8 cellular contexts compared by ENCODE assay signal in genomic region chr2:147331790-147332419, GRCh38.
A peak's percentile ranks its signal among the peaks of the same experiment; 100 is the strongest.
DNase-seq lines count a peak whose midpoint lies in the region; ATAC-seq and TF ChIP-seq lines count a peak whose summit lies in the region.

No MANE protein-coding gene starts in this region.

- intact Hi-C loops in gastrocnemius medialis (cut with DNase I; ENCODE audit: low total_unique reads): loop anchor here (1.0 to 5.0 kb wide), 2 partner anchors 249 to 600 kb away; no protein-coding TSS in a partner anchor

- H3K27me3 ChIP-seq in SJCRH30: no peaks in the 10 kb centered on the region
- no peaks in the 10 kb centered on the region for H3K27me3 ChIP-seq in gastrocnemius medialis

- H3K9me3 ChIP-seq in SJCRH30 (replicated peaks) (no peaks in the 10 kb centered on the region), gastrocnemius medialis (no peaks in the 10 kb centered on the region)

- TF ChIP-seq CTCF in epithelial cell of proximal tubule (conservative IDR thresholded peaks at IDR 0.05; ENCODE audit: low read depth, low read length): peak; percentile 84
- TF ChIP-seq CTCF in gastrocnemius medialis (IDR thresholded peaks at IDR 0.05 in 4 of 5, conservative IDR thresholded peaks at IDR 0.05 in 1 of 5): peak in 3 of 5 experiments; percentile 20 to 52 (median 51)

- H3K36me3 ChIP-seq in SJCRH30 (no peaks in the 10 kb centered on the region), gastrocnemius medialis (no peaks in the 10 kb centered on the region)

- no peak overlapping the region for H3K4me3 ChIP-seq in SJCRH30
- no peak overlapping the region for H3K4me3 ChIP-seq in epithelial cell of proximal tubule (ENCODE audit: low read depth, low read length)
- no peak overlapping the region for H3K4me3 ChIP-seq in gastrocnemius medialis

- DNase-seq in AG20443 (ENCODE audit: low spot score) (peak; percentile 21), SJCRH30 (peak; percentile 26 to 62), epithelial cell of proximal tubule (ENCODE audit: low read depth) (no peak), gastrocnemius medialis (no peak), retina (no peak), putamen (ENCODE audit: low spot score) (no peak)

- peaks cover 3% of the 10 kb centered on the region; the same call in 1 of the 2 replicates for H3K4me1 ChIP-seq in SJCRH30
- no peaks in the 10 kb centered on the region for H3K4me1 ChIP-seq in gastrocnemius medialis

- in situ Hi-C loops in gastrocnemius medialis (cut with MboI; ENCODE audit: low sequenced_read_pairs in 4 of 4): loop anchor here in 1 of 4 donors (25.0 kb wide), 1 partner anchor 245 kb away; no protein-coding TSS in a partner anchor

- peak; percentile 52 for ATAC-seq in GM18511 (IDR thresholded peaks at IDR 0.05; ENCODE audit: unreplicated experiment)
- ATAC-seq in HG03378 (IDR thresholded peaks at IDR 0.05; ENCODE audit: unreplicated experiment): peak; percentile 62
- ATAC-seq in gastrocnemius medialis: no peak

- no peak overlapping the region for H3K27ac ChIP-seq in SJCRH30
- H3K27ac ChIP-seq in gastrocnemius medialis: no peak overlapping the region

- TF ChIP-seq POLR2A in gastrocnemius medialis (IDR thresholded peaks at IDR 0.05): no peak

Comparison
In these comparisons a context has a peak if more than half of its experiments do, and no peak if none do; other contexts are left out.
1. DNase-seq: peak in AG20443 (single experiment) and SJCRH30 (2 of 2); none in epithelial cell of proximal tubule (single experiment), gastrocnemius medialis (0 of 2), retina (single experiment) and putamen (single experiment).
2. ATAC-seq: peak in GM18511 (single experiment) and HG03378 (single experiment); none in gastrocnemius medialis (0 of 2).